In the genomic region with DNA sequence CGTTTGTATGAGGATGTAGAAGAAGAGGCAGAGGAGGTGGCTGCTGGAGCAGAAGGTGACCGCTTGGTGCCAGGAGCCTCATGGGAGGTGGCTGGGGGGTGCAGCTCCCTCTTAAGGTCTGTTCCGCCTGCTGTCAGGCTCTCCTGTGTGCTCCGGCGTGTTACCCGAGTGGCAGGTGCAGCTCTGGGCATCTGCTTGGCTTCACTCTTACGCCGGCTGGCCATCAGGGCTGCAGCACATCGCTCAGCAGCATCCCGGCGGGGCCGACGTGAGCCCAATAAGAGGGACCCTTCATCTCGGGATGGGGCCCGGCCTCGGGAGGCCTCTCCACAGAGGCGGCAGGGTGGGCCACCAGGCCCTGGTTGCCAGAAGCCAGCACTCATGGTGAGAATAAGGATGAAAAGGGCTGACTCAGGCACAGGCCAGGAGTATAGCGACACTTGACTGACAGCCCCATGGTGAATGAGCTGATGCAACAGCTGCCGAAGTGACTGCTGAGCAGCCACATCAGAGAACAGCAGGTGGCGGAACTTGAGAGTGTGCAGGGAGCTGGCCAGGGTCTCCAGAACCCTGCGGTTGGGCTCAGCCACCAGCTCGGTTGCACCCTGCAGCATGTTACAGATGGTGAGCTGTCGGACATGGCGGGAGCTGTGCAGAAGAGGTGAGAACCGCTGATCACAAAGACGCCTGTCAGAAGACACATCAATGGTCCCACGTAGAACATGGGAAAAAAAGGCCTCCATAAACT, we compare ENCODE assay signal across 1 cellular context.
TF ChIP-seq lines count a peak whose summit lies in the region.

No MANE protein-coding gene starts in this region.

TF ChIP-seq in K562, 482 proteins besides CTCF, POLR2A, EP300 and RAD21 (continued from another document and continues in another):
- TF ChIP-seq, protein P1, sequence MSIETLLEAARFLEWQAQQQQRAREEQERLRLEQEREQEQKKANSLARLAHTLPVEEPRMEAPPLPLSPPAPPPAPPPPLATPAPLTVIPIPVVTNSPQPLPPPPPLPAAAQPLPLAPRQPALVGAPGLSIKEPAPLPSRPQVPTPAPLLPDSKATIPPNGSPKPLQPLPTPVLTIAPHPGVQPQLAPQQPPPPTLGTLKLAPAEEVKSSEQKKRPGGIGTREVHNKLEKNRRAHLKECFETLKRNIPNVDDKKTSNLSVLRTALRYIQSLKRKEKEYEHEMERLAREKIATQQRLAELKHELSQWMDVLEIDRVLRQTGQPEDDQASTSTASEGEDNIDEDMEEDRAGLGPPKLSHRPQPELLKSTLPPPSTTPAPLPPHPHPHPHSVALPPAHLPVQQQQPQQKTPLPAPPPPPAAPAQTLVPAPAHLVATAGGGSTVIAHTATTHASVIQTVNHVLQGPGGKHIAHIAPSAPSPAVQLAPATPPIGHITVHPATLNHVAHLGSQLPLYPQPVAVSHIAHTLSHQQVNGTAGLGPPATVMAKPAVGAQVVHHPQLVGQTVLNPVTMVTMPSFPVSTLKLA (conservative IDR thresholded peaks at IDR 0.05) = peak in 1 of 2 experiments; percentile 31; a peak in 2 of 4 replicates
- TF ChIP-seq KAT7 (CRISPR knock-in tag; IDR thresholded peaks at IDR 0.05; ENCODE audit: borderline replicate concordance) = no peak
- TF ChIP-seq, protein P2, sequence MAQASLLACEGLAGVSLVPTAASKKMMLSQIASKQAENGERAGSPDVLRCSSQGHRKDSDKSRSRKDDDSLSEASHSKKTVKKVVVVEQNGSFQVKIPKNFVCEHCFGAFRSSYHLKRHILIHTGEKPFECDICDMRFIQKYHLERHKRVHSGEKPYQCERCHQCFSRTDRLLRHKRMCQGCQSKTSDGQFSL (CRISPR knock-in tag; IDR thresholded peaks at IDR 0.05) = peak; percentile 36; the same call in 1 of the 2 replicates
- TF ChIP-seq, protein P2 (tag; IDR thresholded peaks at IDR 0.05) = no peak
- TF ChIP-seq TAF9B (IDR thresholded peaks at IDR 0.05; ENCODE audit: partially characterized antibody) = no peak
- no peak for TF ChIP-seq SIRT6 (IDR thresholded peaks at IDR 0.05; ENCODE audit: low read depth, low read length)
- TF ChIP-seq XRCC4 (IDR thresholded peaks at IDR 0.05; ENCODE audit: extremely low read depth, insufficient read depth, insufficient read length) = no peak
- TF ChIP-seq, protein P3, sequence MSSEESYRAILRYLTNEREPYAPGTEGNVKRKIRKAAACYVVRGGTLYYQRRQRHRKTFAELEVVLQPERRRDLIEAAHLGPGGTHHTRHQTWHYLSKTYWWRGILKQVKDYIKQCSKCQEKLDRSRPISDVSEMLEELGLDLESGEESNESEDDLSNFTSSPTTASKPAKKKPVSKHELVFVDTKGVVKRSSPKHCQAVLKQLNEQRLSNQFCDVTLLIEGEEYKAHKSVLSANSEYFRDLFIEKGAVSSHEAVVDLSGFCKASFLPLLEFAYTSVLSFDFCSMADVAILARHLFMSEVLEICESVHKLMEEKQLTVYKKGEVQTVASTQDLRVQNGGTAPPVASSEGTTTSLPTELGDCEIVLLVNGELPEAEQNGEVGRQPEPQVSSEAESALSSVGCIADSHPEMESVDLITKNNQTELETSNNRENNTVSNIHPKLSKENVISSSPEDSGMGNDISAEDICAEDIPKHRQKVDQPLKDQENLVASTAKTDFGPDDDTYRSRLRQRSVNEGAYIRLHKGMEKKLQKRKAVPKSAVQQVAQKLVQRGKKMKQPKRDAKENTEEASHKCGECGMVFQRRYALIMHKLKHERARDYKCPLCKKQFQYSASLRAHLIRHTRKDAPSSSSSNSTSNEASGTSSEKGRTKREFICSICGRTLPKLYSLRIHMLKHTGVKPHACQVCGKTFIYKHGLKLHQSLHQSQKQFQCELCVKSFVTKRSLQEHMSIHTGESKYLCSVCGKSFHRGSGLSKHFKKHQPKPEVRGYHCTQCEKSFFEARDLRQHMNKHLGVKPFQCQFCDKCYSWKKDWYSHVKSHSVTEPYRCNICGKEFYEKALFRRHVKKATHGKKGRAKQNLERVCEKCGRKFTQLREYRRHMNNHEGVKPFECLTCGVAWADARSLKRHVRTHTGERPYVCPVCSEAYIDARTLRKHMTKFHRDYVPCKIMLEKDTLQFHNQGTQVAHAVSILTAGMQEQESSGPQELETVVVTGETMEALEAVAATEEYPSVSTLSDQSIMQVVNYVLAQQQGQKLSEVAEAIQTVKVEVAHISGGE (CRISPR knock-in tag; IDR thresholded peaks at IDR 0.05) = no peak
- no peak for TF ChIP-seq KLF13 (tag; IDR thresholded peaks at IDR 0.05; ENCODE audit: borderline replicate concordance, low read depth)
- no peak for TF ChIP-seq POU5F1 (IDR thresholded peaks at IDR 0.05; ENCODE audit: borderline replicate concordance, low read depth, low read length, partially characterized antibody)
- no peak; the same call in 1 of the 2 replicates for TF ChIP-seq LEF1 (IDR thresholded peaks at IDR 0.05)
- TF ChIP-seq ZBTB1 (CRISPR knock-in tag; IDR thresholded peaks at IDR 0.05; ENCODE audit: borderline replicate concordance, low read depth) = no peak
- TF ChIP-seq, protein P4, sequence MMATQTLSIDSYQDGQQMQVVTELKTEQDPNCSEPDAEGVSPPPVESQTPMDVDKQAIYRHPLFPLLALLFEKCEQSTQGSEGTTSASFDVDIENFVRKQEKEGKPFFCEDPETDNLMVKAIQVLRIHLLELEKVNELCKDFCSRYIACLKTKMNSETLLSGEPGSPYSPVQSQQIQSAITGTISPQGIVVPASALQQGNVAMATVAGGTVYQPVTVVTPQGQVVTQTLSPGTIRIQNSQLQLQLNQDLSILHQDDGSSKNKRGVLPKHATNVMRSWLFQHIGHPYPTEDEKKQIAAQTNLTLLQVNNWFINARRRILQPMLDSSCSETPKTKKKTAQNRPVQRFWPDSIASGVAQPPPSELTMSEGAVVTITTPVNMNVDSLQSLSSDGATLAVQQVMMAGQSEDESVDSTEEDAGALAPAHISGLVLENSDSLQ (IDR thresholded peaks at IDR 0.05) = peak; percentile 99
- TF ChIP-seq SMARCC2 (IDR thresholded peaks at IDR 0.05; ENCODE audit: low read depth) = no peak
- peak; percentile 82 for TF ChIP-seq MAFG (tag; conservative IDR thresholded peaks at IDR 0.05)
- no peak for TF ChIP-seq DNMT1 (IDR thresholded peaks at IDR 0.05)
- TF ChIP-seq ZNF121 (CRISPR knock-in tag; conservative IDR thresholded peaks at IDR 0.05) = no peak
- TF ChIP-seq, protein P5, sequence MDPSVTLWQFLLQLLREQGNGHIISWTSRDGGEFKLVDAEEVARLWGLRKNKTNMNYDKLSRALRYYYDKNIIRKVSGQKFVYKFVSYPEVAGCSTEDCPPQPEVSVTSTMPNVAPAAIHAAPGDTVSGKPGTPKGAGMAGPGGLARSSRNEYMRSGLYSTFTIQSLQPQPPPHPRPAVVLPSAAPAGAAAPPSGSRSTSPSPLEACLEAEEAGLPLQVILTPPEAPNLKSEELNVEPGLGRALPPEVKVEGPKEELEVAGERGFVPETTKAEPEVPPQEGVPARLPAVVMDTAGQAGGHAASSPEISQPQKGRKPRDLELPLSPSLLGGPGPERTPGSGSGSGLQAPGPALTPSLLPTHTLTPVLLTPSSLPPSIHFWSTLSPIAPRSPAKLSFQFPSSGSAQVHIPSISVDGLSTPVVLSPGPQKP (CRISPR knock-in tag; IDR thresholded peaks at IDR 0.05) = no peak
- no peak for TF ChIP-seq CBFA2T2 (conservative IDR thresholded peaks at IDR 0.05)
- no peak for TF ChIP-seq MTF1 (CRISPR knock-in tag; IDR thresholded peaks at IDR 0.05; ENCODE audit: borderline replicate concordance)
- TF ChIP-seq, protein P6, sequence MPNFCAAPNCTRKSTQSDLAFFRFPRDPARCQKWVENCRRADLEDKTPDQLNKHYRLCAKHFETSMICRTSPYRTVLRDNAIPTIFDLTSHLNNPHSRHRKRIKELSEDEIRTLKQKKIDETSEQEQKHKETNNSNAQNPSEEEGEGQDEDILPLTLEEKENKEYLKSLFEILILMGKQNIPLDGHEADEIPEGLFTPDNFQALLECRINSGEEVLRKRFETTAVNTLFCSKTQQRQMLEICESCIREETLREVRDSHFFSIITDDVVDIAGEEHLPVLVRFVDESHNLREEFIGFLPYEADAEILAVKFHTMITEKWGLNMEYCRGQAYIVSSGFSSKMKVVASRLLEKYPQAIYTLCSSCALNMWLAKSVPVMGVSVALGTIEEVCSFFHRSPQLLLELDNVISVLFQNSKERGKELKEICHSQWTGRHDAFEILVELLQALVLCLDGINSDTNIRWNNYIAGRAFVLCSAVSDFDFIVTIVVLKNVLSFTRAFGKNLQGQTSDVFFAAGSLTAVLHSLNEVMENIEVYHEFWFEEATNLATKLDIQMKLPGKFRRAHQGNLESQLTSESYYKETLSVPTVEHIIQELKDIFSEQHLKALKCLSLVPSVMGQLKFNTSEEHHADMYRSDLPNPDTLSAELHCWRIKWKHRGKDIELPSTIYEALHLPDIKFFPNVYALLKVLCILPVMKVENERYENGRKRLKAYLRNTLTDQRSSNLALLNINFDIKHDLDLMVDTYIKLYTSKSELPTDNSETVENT (CRISPR knock-in tag; IDR thresholded peaks at IDR 0.05) = no peak
- TF ChIP-seq ZNF830 (CRISPR knock-in tag; IDR thresholded peaks at IDR 0.05) = no peak
- no peak for TF ChIP-seq ZNF134 (CRISPR knock-in tag; conservative IDR thresholded peaks at IDR 0.05)
- no peak for TF ChIP-seq ZNF699 (CRISPR knock-in tag; IDR thresholded peaks at IDR 0.05; ENCODE audit: insufficient replicate concordance)
- TF ChIP-seq MEIS2 (IDR thresholded peaks at IDR 0.05; ENCODE audit: partially characterized antibody) = peak; percentile 92
- no peak for TF ChIP-seq KHSRP (IDR thresholded peaks at IDR 0.05)
- no peak for TF ChIP-seq PHF21A (IDR thresholded peaks at IDR 0.05; ENCODE audit: borderline replicate concordance, low read depth)
- TF ChIP-seq ZNF551 (CRISPR knock-in tag; IDR thresholded peaks at IDR 0.05) = no peak
- TF ChIP-seq GATAD2B (IDR thresholded peaks at IDR 0.05; ENCODE audit: borderline replicate concordance) = no peak
- TF ChIP-seq HOXB6 (CRISPR knock-in tag; IDR thresholded peaks at IDR 0.05; ENCODE audit: borderline replicate concordance) = no peak
- TF ChIP-seq KAT8 (IDR thresholded peaks at IDR 0.05; ENCODE audit: low read depth) = no peak
- no peak for TF ChIP-seq KLF1 (tag; IDR thresholded peaks at IDR 0.05)
- no peak for TF ChIP-seq TCF7L2 (IDR thresholded peaks at IDR 0.05; ENCODE audit: low read depth, low read length)
- TF ChIP-seq, protein P7, sequence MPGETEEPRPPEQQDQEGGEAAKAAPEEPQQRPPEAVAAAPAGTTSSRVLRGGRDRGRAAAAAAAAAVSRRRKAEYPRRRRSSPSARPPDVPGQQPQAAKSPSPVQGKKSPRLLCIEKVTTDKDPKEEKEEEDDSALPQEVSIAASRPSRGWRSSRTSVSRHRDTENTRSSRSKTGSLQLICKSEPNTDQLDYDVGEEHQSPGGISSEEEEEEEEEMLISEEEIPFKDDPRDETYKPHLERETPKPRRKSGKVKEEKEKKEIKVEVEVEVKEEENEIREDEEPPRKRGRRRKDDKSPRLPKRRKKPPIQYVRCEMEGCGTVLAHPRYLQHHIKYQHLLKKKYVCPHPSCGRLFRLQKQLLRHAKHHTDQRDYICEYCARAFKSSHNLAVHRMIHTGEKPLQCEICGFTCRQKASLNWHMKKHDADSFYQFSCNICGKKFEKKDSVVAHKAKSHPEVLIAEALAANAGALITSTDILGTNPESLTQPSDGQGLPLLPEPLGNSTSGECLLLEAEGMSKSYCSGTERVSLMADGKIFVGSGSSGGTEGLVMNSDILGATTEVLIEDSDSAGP (CRISPR knock-in tag; IDR thresholded peaks at IDR 0.05) = no peak
- TF ChIP-seq, protein P8, sequence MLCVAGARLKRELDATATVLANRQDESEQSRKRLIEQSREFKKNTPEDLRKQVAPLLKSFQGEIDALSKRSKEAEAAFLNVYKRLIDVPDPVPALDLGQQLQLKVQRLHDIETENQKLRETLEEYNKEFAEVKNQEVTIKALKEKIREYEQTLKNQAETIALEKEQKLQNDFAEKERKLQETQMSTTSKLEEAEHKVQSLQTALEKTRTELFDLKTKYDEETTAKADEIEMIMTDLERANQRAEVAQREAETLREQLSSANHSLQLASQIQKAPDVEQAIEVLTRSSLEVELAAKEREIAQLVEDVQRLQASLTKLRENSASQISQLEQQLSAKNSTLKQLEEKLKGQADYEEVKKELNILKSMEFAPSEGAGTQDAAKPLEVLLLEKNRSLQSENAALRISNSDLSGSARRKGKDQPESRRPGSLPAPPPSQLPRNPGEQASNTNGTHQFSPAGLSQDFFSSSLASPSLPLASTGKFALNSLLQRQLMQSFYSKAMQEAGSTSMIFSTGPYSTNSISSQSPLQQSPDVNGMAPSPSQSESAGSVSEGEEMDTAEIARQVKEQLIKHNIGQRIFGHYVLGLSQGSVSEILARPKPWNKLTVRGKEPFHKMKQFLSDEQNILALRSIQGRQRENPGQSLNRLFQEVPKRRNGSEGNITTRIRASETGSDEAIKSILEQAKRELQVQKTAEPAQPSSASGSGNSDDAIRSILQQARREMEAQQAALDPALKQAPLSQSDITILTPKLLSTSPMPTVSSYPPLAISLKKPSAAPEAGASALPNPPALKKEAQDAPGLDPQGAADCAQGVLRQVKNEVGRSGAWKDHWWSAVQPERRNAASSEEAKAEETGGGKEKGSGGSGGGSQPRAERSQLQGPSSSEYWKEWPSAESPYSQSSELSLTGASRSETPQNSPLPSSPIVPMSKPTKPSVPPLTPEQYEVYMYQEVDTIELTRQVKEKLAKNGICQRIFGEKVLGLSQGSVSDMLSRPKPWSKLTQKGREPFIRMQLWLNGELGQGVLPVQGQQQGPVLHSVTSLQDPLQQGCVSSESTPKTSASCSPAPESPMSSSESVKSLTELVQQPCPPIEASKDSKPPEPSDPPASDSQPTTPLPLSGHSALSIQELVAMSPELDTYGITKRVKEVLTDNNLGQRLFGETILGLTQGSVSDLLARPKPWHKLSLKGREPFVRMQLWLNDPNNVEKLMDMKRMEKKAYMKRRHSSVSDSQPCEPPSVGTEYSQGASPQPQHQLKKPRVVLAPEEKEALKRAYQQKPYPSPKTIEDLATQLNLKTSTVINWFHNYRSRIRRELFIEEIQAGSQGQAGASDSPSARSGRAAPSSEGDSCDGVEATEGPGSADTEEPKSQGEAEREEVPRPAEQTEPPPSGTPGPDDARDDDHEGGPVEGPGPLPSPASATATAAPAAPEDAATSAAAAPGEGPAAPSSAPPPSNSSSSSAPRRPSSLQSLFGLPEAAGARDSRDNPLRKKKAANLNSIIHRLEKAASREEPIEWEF (CRISPR knock-in tag; IDR thresholded peaks at IDR 0.05) = no peak
- no peak for TF ChIP-seq ESRRB (CRISPR knock-in tag; IDR thresholded peaks at IDR 0.05; ENCODE audit: borderline replicate concordance)
- TF ChIP-seq ZNF75A (CRISPR knock-in tag; IDR thresholded peaks at IDR 0.05) = no peak
- no peak for TF ChIP-seq ZNF717 (CRISPR knock-in tag; IDR thresholded peaks at IDR 0.05)
- TF ChIP-seq NRF1 (conservative IDR thresholded peaks at IDR 0.05 in 1 of 2, IDR thresholded peaks at IDR 0.05 in 1 of 2) = peak; percentile 48 to 53; a peak in 3 of 4 replicates
- no peak for TF ChIP-seq HIVEP1 (CRISPR knock-in tag; IDR thresholded peaks at IDR 0.05)
- peak; percentile 74 for TF ChIP-seq RBM22 (IDR thresholded peaks at IDR 0.05; ENCODE audit: low read depth, low read length, poor library complexity, severe bottlenecking)
- no peak for TF ChIP-seq ZNF436 (CRISPR knock-in tag; IDR thresholded peaks at IDR 0.05)
- peak; percentile 54; the same call in 1 of the 2 replicates for TF ChIP-seq FOXP1 (CRISPR knock-in tag; IDR thresholded peaks at IDR 0.05)
- TF ChIP-seq GTF2E2 (tag; IDR thresholded peaks at IDR 0.05) = no peak
- TF ChIP-seq SNIP1 (IDR thresholded peaks at IDR 0.05; ENCODE audit: low read depth) = no peak
- 0 out of 4 replicates have a peak, but pooled peaks of 1 of the 2 experiments have one; percentile 56 for TF ChIP-seq TEAD1 (CRISPR knock-in tag; IDR thresholded peaks at IDR 0.05)
